13 cellular contexts compared by ENCODE assay signal in the genomic region with DNA sequence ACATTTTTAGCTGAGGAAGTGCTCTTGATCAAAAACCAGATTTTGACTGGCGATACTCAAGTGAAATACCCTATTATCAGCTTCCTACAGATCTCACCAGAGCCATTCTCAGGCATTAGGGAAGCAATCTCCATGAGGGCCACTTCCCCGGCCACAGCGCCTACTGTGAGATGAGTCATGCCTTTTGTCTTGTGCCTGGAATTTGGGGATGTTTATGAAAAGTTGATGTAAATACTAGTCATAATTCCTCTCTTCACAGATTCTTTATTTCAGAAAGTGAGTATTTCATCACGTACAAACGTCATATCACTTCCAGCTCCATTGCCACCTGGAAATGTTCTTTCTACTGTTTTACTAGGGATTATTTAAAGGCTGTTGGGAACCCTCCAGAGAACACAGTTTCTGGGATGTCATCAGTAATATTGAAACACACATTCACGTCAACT. TPM values are rescaled to one million over a fixed set of nuclear protein-coding genes. Genes with fewer than 3 reads are reported as not detected.
DNase-seq lines count a peak whose midpoint lies in the region; ATAC-seq, FAIRE-seq and TF ChIP-seq lines count a peak whose summit lies in the region.
"Had no signal": no experiment of that assay in that cellular context is flagged by ENCODE, and none has a peak within 500 bp of the region (broad histone marks: within the 10 kb centered on the region; RNA-seq: fewer than 3 reads in every experiment).

No MANE protein-coding gene starts in this region.

- H3K14ac ChIP-seq in H1 (ENCODE audit: insufficient read length) (no peak overlapping the region), mesenchymal stem cell (ENCODE audit: low read length in 2 of 2) (no peak overlapping the region)

- TF ChIP-seq POLR2A in H1 (IDR thresholded peaks at IDR 0.05; ENCODE audit: control extremely low read depth in 1 of 2, low read depth in 2 of 2, low read length in 2 of 2): no peak
- no peak for TF ChIP-seq POLR2A in breast epithelium (IDR thresholded peaks at IDR 0.05)

- peaks cover 0 to 2% (median 0%) of the 10 kb centered on the region in 8 donors for H3K9me3 Mint-ChIP-seq in CD4-positive, alpha-beta memory T cell
- H3K9me3 Mint-ChIP-seq in natural killer cell treated with Interleukin-12 subunit alpha and Interleukin-12 subunit beta and Interleukin-15 and Interleukin-18, amount 100 ng/mL, for 72 hours: no peaks in the 10 kb centered on the region
- H3K9me3 Mint-ChIP-seq: central memory CD8-positive, alpha-beta T cell; immature natural killer cell; type B pancreatic cell had no signal

- TF ChIP-seq CTCF in PC-3 (conservative IDR thresholded peaks at IDR 0.05; ENCODE audit: low read depth, low read length) (no peak), H1 (IDR thresholded peaks at IDR 0.05; ENCODE audit: control extremely low read depth in 1 of 3, insufficient read depth in 1 of 3, low read depth in 1 of 3, low read length in 3 of 3) (no peak), breast epithelium (IDR thresholded peaks at IDR 0.05) (no peak)

- no peak overlapping the region for H3K56ac ChIP-seq in H1 (replicated peaks; ENCODE audit: insufficient read length, low read depth, low read length)

- H3K36me3 ChIP-seq in PC-3 (ENCODE audit: low read depth, low read length) (no peaks in the 10 kb centered on the region), H1 (ENCODE audit: control insufficient read depth in 2 of 4, insufficient read depth in 4 of 4, low read length in 3 of 4) (no peaks in the 10 kb centered on the region), mesenchymal stem cell (ENCODE audit: control insufficient read depth in 1 of 2, insufficient read depth in 2 of 2, low read depth in 1 of 2, low read length in 2 of 2) (no peaks in the 10 kb centered on the region), breast epithelium (no peaks in the 10 kb centered on the region)
- H3K36me3 ChIP-seq in CD4-positive, alpha-beta memory T cell (ENCODE audit: insufficient read depth, low read length): no peaks in the 10 kb centered on the region
- H3K36me3 ChIP-seq: pancreas had no signal

- H3K9ac ChIP-seq in PC-3 (ENCODE audit: low read length) (no peak overlapping the region), H1 (replicated peaks in 1 of 4; ENCODE audit: extremely low read depth in 1 of 4, low read depth in 3 of 4, low read length in 3 of 4) (no peak overlapping the region), mesenchymal stem cell (ENCODE audit: low read length) (no peak overlapping the region)

- no peaks in the 10 kb centered on the region for H3K23me2 ChIP-seq in H1 (ENCODE audit: low read depth, low read length)

- H2AFZ ChIP-seq in PC-3 (ENCODE audit: low read length) (no peak overlapping the region), H1 (ENCODE audit: low read length) (no peak overlapping the region; the same call in 1 of the 2 replicates), mesenchymal stem cell (ENCODE audit: low read depth, low read length) (no peak overlapping the region)

- H3K9me3 ChIP-seq in PC-3 (ENCODE audit: low read length) (no peaks in the 10 kb centered on the region), H1 (ENCODE audit: insufficient read depth in 2 of 2, low read depth in 1 of 2, low read length in 1 of 2) (no peaks in the 10 kb centered on the region), mesenchymal stem cell (ENCODE audit: control insufficient read depth, low read length) (no peaks in the 10 kb centered on the region), breast epithelium (no peaks in the 10 kb centered on the region)
- H3K9me3 ChIP-seq in CD4-positive, alpha-beta memory T cell (ENCODE audit: control insufficient read depth in 1 of 2, low read length in 2 of 2): no peaks in the 10 kb centered on the region
- H3K9me3 ChIP-seq: pancreas had no signal

- no peaks in the 10 kb centered on the region for H3K9me2 ChIP-seq in PC-3 (replicated peaks; ENCODE audit: low read length)

- no peak overlapping the region for H3K18ac ChIP-seq in H1 (ENCODE audit: extremely low read depth, low read length)
- H3K18ac ChIP-seq in mesenchymal stem cell (ENCODE audit: low read depth in 1 of 2, low read length in 2 of 2): no peak overlapping the region

- no peak overlapping the region for H3K27ac Mint-ChIP-seq in CD4-positive, alpha-beta memory T cell
- H3K27ac Mint-ChIP-seq in natural killer cell treated with Interleukin-12 subunit alpha and Interleukin-12 subunit beta and Interleukin-15 and Interleukin-18, amount 100 ng/mL, for 72 hours: no peak overlapping the region
- H3K27ac Mint-ChIP-seq: immature natural killer cell, type B pancreatic cell had no signal

- H3K23ac ChIP-seq in H1 (ENCODE audit: insufficient read length) (no peak overlapping the region), mesenchymal stem cell (ENCODE audit: low read length in 2 of 2) (no peak overlapping the region)

- no TSS peak for BruUV-seq in PC-3 (replicated peaks; lab: Mats Ljungman, UMichigan)

- H3K36me3 Mint-ChIP-seq in CD4-positive, alpha-beta memory T cell: no peaks in the 10 kb centered on the region
- no peaks in the 10 kb centered on the region for H3K36me3 Mint-ChIP-seq in natural killer cell treated with Interleukin-12 subunit alpha and Interleukin-12 subunit beta and Interleukin-15 and Interleukin-18, amount 100 ng/mL, for 72 hours
- H3K36me3 Mint-ChIP-seq: immature natural killer cell, type B pancreatic cell had no signal

- no peak overlapping the region for H2BK20ac ChIP-seq in H1 (ENCODE audit: low read length)

- H3K4me3 Mint-ChIP-seq in CD4-positive, alpha-beta memory T cell: no peak overlapping the region
- no peak overlapping the region for H3K4me3 Mint-ChIP-seq in natural killer cell treated with Interleukin-12 subunit alpha and Interleukin-12 subunit beta and Interleukin-15 and Interleukin-18, amount 100 ng/mL, for 72 hours
- H3K4me3 Mint-ChIP-seq: central memory CD8-positive, alpha-beta T cell; immature natural killer cell; type B pancreatic cell had no signal

- H3K4me1 Mint-ChIP-seq in CD4-positive, alpha-beta memory T cell: no peaks in the 10 kb centered on the region
- no peaks in the 10 kb centered on the region for H3K4me1 Mint-ChIP-seq in natural killer cell treated with Interleukin-12 subunit alpha and Interleukin-12 subunit beta and Interleukin-15 and Interleukin-18, amount 100 ng/mL, for 72 hours (ENCODE audit: low read depth in 2 of 2)
- H3K4me1 Mint-ChIP-seq: central memory CD8-positive, alpha-beta T cell; immature natural killer cell had no signal

- POLR2A ChIA-PET in PC-3 (lab: Charles Lee; ENCODE audit: unreplicated experiment) (no interaction called here), H1 (lab: Charles Lee; ENCODE audit: partially characterized antibody) (interaction anchor here (1.2 to 1.3 kb wide), 2 partner anchors 25 to 63 kb away, joined by 3 read pairs; a partner anchor contains a TSS)
- POLR2A ChIA-PET in CD4-positive, alpha-beta memory T cell (lab: Charles Lee; ENCODE audit: partially characterized antibody): no interaction called here

- FAIRE-seq in H1 (lab: Jason Lieb, UNC): peak; percentile 24
- FAIRE-seq: pancreas had no signal

- no peak overlapping the region for H3K4ac ChIP-seq in H1 (replicated peaks; ENCODE audit: insufficient read length, low read depth, low read length)
- peak overlapping the region in 1 of 2 experiments; percentile 30 for H3K4ac ChIP-seq in mesenchymal stem cell (ENCODE audit: low read depth in 1 of 2, low read length in 2 of 2)

- H4K20me1 ChIP-seq in PC-3 (ENCODE audit: low read length): no peaks in the 10 kb centered on the region
- no peaks in the 10 kb centered on the region for H4K20me1 ChIP-seq in H1 (replicated peaks in 1 of 2; ENCODE audit: control insufficient read depth in 1 of 2, insufficient read depth in 2 of 2, low read length in 2 of 2)

- H2BK12ac ChIP-seq in H1 (ENCODE audit: low read depth, low read length) (no peak overlapping the region; the same call in 1 of the 2 replicates), mesenchymal stem cell (ENCODE audit: low read length in 2 of 2) (peak overlapping the region in 1 of 2 experiments; percentile 52)

- H3K4me1 ChIP-seq in PC-3 (ENCODE audit: insufficient read depth, low read length): no peaks in the 10 kb centered on the region
- peaks cover 2 to 16% (median 8%) of the 10 kb centered on the region in 4 experiments; a peak in 4 of 7 replicates for H3K4me1 ChIP-seq in H1 (replicated peaks in 1 of 4; ENCODE audit: control insufficient read depth in 3 of 4, insufficient read depth in 4 of 4, low read length in 3 of 4)
- H3K4me1 ChIP-seq in mesenchymal stem cell (ENCODE audit: control insufficient read depth, insufficient read depth, low read depth, low read length): peaks cover 2% of the 10 kb centered on the region
- H3K4me1 ChIP-seq in CD4-positive, alpha-beta memory T cell (ENCODE audit: insufficient read depth, low read length): no peaks in the 10 kb centered on the region
- H3K4me1 ChIP-seq in breast epithelium: no peaks in the 10 kb centered on the region
- H3K4me1 ChIP-seq: pancreas had no signal

- CTCF ChIA-PET in PC-3 (lab: Charles Lee): no interaction called here
- CTCF ChIA-PET in H1 (lab: Charles Lee; ENCODE audit: partially characterized antibody): interaction anchor here (0.8 to 1.4 kb wide), 2 partner anchors 11 to 430 kb away, joined by 3 to 8 read pairs; no protein-coding TSS in a partner anchor
- CTCF ChIA-PET in CD4-positive, alpha-beta memory T cell (lab: Charles Lee; ENCODE audit: partially characterized antibody): no interaction called here

- DNase-seq in ELF-1 (ENCODE audit: low read depth, low spot score) (peak; percentile 38), PC-3 (peak; percentile 37), H1 (ENCODE audit: low read depth in 1 of 2, low spot score in 2 of 2) (peak in 1 of 2 experiments; percentile 44), mesenchymal stem cell (peak; percentile 80), breast epithelium (ENCODE audit: low spot score in 2 of 2) (no peak)
- DNase-seq in CD4-positive, alpha-beta memory T cell: no peak
- DNase-seq in natural killer cell treated with Interleukin-12 subunit alpha and Interleukin-12 subunit beta and Interleukin-15 and Interleukin-18, amount 100 ng/mL, for 72 hours (ENCODE audit: low spot score): no peak
- DNase-seq: immature natural killer cell, NCI-H2107, pancreas had no signal

- no peak overlapping the region for H4K91ac ChIP-seq in H1 (replicated peaks; ENCODE audit: insufficient read length, low read length)
- no peak overlapping the region for H4K91ac ChIP-seq in mesenchymal stem cell (ENCODE audit: low read length)

- no peaks in the 10 kb centered on the region for H3K79me2 ChIP-seq in PC-3 (ENCODE audit: low read length)
- H3K79me2 ChIP-seq in H1 (ENCODE audit: control insufficient read depth in 1 of 2, insufficient read depth in 2 of 2, low read length in 2 of 2): no peaks in the 10 kb centered on the region

- no peak overlapping the region; the same call in 1 of the 2 replicates for H2BK5ac ChIP-seq in H1 (ENCODE audit: low read depth, low read length)
- no peak overlapping the region for H2BK5ac ChIP-seq in mesenchymal stem cell (ENCODE audit: low read depth, low read length, poor library complexity, severe bottlenecking)

- H2BK15ac ChIP-seq in H1 (ENCODE audit: low read length) (no peak overlapping the region), mesenchymal stem cell (ENCODE audit: low read depth, poor library complexity, severe bottlenecking) (no peak overlapping the region)

- no peaks in the 10 kb centered on the region for H3K79me1 ChIP-seq in H1 (ENCODE audit: low read depth, low read length)
- H3K79me1 ChIP-seq in mesenchymal stem cell (replicated peaks; ENCODE audit: low read length, poor library complexity, severe bottlenecking): no peaks in the 10 kb centered on the region

- 59% methylated on average over 6 of the region's 6 CpGs; no CpG with 5 or more reads in 1 of the 2 experiments for WGBS in H1 (ENCODE audit: extremely low coverage in 1 of 2, insufficient coverage in 1 of 2, insufficient read length in 1 of 2, insufficient replicate concordance in 2 of 2, low coverage in 1 of 2, low lambda C conversion rate in 2 of 2, missing lambda C conversion rate in 1 of 2), 2 experiments
- WGBS in mesenchymal stem cell: 8% methylated on average over 1 of the region's 6 CpGs

- H2AK5ac ChIP-seq in H1 (ENCODE audit: low read depth, low read length) (no peak overlapping the region), mesenchymal stem cell (ENCODE audit: low read length, severe bottlenecking) (no peak overlapping the region)

- no peak overlapping the region for H4K5ac ChIP-seq in H1 (ENCODE audit: insufficient read length, low read depth, low read length)

- H3K4me3 ChIP-seq in PC-3 (ENCODE audit: low read length) (no peak overlapping the region), H1 (ENCODE audit: extremely low read depth in 1 of 4, insufficient read depth in 2 of 4, low read depth in 3 of 4, low read length in 4 of 4) (0 out of 8 replicates have a peak overlapping the region, but pooled peaks of 1 of the 4 experiments have one; percentile 0), mesenchymal stem cell (ENCODE audit: insufficient read depth in 1 of 2, low read depth in 1 of 2, low read length in 2 of 2) (no peak overlapping the region), breast epithelium (no peak overlapping the region)
- no peak overlapping the region for H3K4me3 ChIP-seq in CD4-positive, alpha-beta memory T cell (ENCODE audit: low read length in 2 of 2)
- H3K4me3 ChIP-seq: pancreas had no signal

- H3K27ac ChIP-seq in PC-3 (ENCODE audit: low read length) (no peak overlapping the region), H1 (ENCODE audit: low read depth, low read length) (no peak overlapping the region), mesenchymal stem cell (ENCODE audit: low read length, poor library complexity, severe bottlenecking) (no peak overlapping the region), breast epithelium (peak overlapping the region in 1 of 2 donors; percentile 12)
- no peak overlapping the region for H3K27ac ChIP-seq in CD4-positive, alpha-beta memory T cell (ENCODE audit: low read depth, low read length)

- TF ChIP-seq EP300 in H1 (IDR thresholded peaks at IDR 0.05; ENCODE audit: borderline replicate concordance in 1 of 2, low read depth in 2 of 2, low read length in 2 of 2): no peak

- intact Hi-C loops in PC-3 (cut with micrococcal nuclease): no loop called here
- intact Hi-C loops in CD4-positive, alpha-beta memory T cell (cut with micrococcal nuclease): no loop called here
- intact Hi-C loops in breast epithelium (cut with DNase I; ENCODE audit: low total_unique reads): no loop called here

- H3K27me3 ChIP-seq in PC-3 (ENCODE audit: low read length) (no peaks in the 10 kb centered on the region), H1 (replicated peaks in 1 of 4; ENCODE audit: control insufficient read depth in 3 of 4, extremely low read depth in 1 of 4, insufficient read depth in 3 of 4, low read length in 3 of 4) (no peaks in the 10 kb centered on the region), mesenchymal stem cell (ENCODE audit: control insufficient read depth in 1 of 2, insufficient read depth in 1 of 2, low read length in 2 of 2) (no peaks in the 10 kb centered on the region), breast epithelium (no peaks in the 10 kb centered on the region)
- H3K27me3 ChIP-seq in CD4-positive, alpha-beta memory T cell (ENCODE audit: insufficient read depth, low read length): no peaks in the 10 kb centered on the region
- H3K27me3 ChIP-seq: pancreas had no signal

- H3F3A ChIP-seq in PC-3 (ENCODE audit: low read length, unreplicated experiment): no peaks in the 10 kb centered on the region

- ATAC-seq in PC-3 (peak; percentile 50; the same call in 1 of the 2 replicates), HG03565 (IDR thresholded peaks at IDR 0.05; ENCODE audit: unreplicated experiment) (no peak)
- ATAC-seq in natural killer cell treated with Interleukin-12 subunit alpha and Interleukin-12 subunit beta and Interleukin-15 and Interleukin-18, amount 100 ng/mL, for 72 hours: no peak

- no peak overlapping the region for H4K8ac ChIP-seq in H1 (ENCODE audit: extremely low read depth, insufficient read depth, low read length)
- H4K8ac ChIP-seq in mesenchymal stem cell (ENCODE audit: low read length): no peak overlapping the region

- H3K4me2 ChIP-seq in PC-3 (ENCODE audit: low read length): no peak overlapping the region
- H3K4me2 ChIP-seq in H1 (ENCODE audit: insufficient read depth in 1 of 2, low read depth in 2 of 2, low read length in 2 of 2): no peak overlapping the region
- no peak overlapping the region for H3K4me2 ChIP-seq in mesenchymal stem cell (ENCODE audit: low read length, poor library complexity, severe bottlenecking)

- no peak overlapping the region for H2BK120ac ChIP-seq in H1 (replicated peaks; ENCODE audit: low read depth, low read length)
- no peak overlapping the region for H2BK120ac ChIP-seq in mesenchymal stem cell (ENCODE audit: low read depth, low read length)

- peaks cover 0 to 1% of the 10 kb centered on the region in 2 donors for H3K27me3 Mint-ChIP-seq in CD4-positive, alpha-beta memory T cell
- H3K27me3 Mint-ChIP-seq in natural killer cell treated with Interleukin-12 subunit alpha and Interleukin-12 subunit beta and Interleukin-15 and Interleukin-18, amount 100 ng/mL, for 72 hours: peaks cover 8 to 15% of the 10 kb centered on the region in 2 donors
- H3K27me3 Mint-ChIP-seq: type B pancreatic cell had no signal

- no peak for TF ChIP-seq RAD21 in H1 (IDR thresholded peaks at IDR 0.05 in 1 of 2, conservative IDR thresholded peaks at IDR 0.05 in 1 of 2; ENCODE audit: low read depth in 2 of 2, low read length in 2 of 2)

RNA-seq across cellular contexts. Expression of a gene that starts 25.3 kb away (rescaled TPM):
- total RNA-seq in PC-3 (2014; rRNA removed) (0.84 and 1.4 TPM in 2 replicates), breast epithelium (10 to 100 TPM; 17.1 to 29.7 (median 25.6) TPM)
- 0.31 and 0.39 TPM in 2 replicates for total RNA-seq in H1 (2021; fragmentation: NEBNext Ultra II Directional; extraction: Animal tissue kit (Norgen Biotek cat#: 25700))
- 0.50 and 0.67 TPM in 2 replicates for polyA plus RNA-seq in H1 (2011; rRNA removed)
- 0.56 TPM for polyA plus RNA-seq in H1 (2011; cell fraction: cytosol; rRNA removed)
- polyA plus RNA-seq in H1 (2011; cell fraction: nucleus; rRNA removed): 0.24 TPM
- 0.22 to 0.37 TPM (median 0.31 TPM) in 4 replicates for polyA plus RNA-seq in H1 (2012, experiment 1 of 2)
- 0.09 TPM for polyA plus RNA-seq in H1 (2012, experiment 2 of 2)
- 1.1 TPM for polyA plus RNA-seq in H1 (2013, experiment 1 of 2)
- polyA plus RNA-seq in H1 (2013, experiment 2 of 2): 1.1 TPM
- polyA minus RNA-seq in H1 (2011; rRNA and poly(A)+ RNA removed): 0.27 and 0.91 TPM in 2 replicates
- not detected for polyA minus RNA-seq in H1 (2011; cell fraction: cytosol; rRNA and poly(A)+ RNA removed)
- 0.30 TPM for polyA minus RNA-seq in H1 (2011; cell fraction: nucleus; rRNA and poly(A)+ RNA removed)
- polyA plus RNA-seq in mesenchymal stem cell (2013, experiment 1 of 2): 8.0 TPM
- 8.9 TPM for polyA plus RNA-seq in mesenchymal stem cell (2013, experiment 2 of 2)
- total RNA-seq in CD4-positive, alpha-beta memory T cell: 10 to 100 TPM; 18.7 to 18.9 TPM
- 10 to 100 TPM; 25.8 to 42.1 TPM for polyA plus RNA-seq in CD4-positive, alpha-beta memory T cell
- 1 to 10 TPM; 5.8 to 6.5 TPM for total RNA-seq in natural killer cell treated with Interleukin-12 subunit alpha and Interleukin-12 subunit beta and Interleukin-15 and Interleukin-18, amount 100 ng/mL, for 72 hours

Comparison
In these comparisons a context has a peak if more than half of its experiments do, and no peak if none do; other contexts are left out.
1. DNase-seq: peak in ELF-1 (single experiment), PC-3 (single experiment) and mesenchymal stem cell (single experiment); none in CD4-positive, alpha-beta memory T cell (0 of 5), natural killer cell treated with Interleukin-12 subunit alpha and Interleukin-12 subunit beta and Interleukin-15 and Interleukin-18, amount 100 ng/mL, for 72 hours (single experiment) and breast epithelium (0 of 2).